1 cellular context compared by ENCODE assay signal in the genomic region with DNA sequence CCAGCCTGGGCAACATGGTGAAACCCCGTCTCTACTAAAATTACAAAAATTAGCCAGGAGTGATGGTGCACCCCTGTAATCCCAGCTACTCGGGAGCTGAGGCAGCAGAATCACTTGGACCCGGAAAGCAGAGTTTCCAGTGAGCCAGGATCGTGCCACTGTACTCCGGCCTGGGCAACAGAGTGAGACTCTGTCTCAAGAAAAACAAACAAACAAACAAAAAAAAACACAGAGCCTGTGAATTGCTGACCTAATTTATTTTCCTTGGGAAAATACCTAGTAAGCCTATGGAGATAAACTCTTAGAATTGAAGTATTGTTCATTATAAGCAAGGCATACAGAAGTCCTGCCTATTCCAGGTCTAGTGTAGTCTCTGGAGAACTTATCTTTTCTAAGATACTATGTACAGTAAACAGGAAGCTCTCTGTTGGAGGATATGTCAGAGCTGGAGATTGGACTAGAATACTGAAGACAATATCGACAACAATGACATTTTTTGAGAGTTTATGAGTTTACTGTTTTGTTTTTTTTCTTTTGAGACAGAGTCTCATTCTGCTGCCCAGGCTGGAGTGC.
TF ChIP-seq lines count a peak whose summit lies in the region.

No MANE protein-coding gene starts in this region.

TF ChIP-seq in HepG2, 621 proteins besides CTCF, POLR2A, EP300 and RAD21:
- TF ChIP-seq KAT8 (CRISPR knock-in tag; IDR thresholded peaks at IDR 0.05) (no peak), ZNF451 (CRISPR knock-in tag; IDR thresholded peaks at IDR 0.05) (no peak), CC2D1A (CRISPR knock-in tag; IDR thresholded peaks at IDR 0.05) (no peak)
TF ChIP-seq in HepG2: peak in this region for 0.
